ENCODE assay signal across 15 cellular contexts in genomic region chr2:74894261-74895030, GRCh38.
A peak's percentile ranks its signal among the peaks of the same experiment; 100 is the strongest.
DNase-seq lines count a peak whose midpoint lies in the region; ATAC-seq and TF ChIP-seq lines count a peak whose summit lies in the region.
"Had no signal": no experiment of that assay in that cellular context is flagged by ENCODE, and none has a peak within 500 bp of the region (broad histone marks: within the 10 kb centered on the region; RNA-seq: fewer than 3 reads in every experiment).

No MANE protein-coding gene starts in this region.

- H3K9ac ChIP-seq in DND-41 (ENCODE audit: low read depth, low read length) = no peak overlapping the region

- H3K79me2 ChIP-seq in DND-41 (ENCODE audit: insufficient read depth, low read length) = no peaks in the 10 kb centered on the region

- TF ChIP-seq CTCF in DND-41 (IDR thresholded peaks at IDR 0.05; ENCODE audit: borderline replicate concordance, extremely low read depth, low read length, poor library complexity, severe bottlenecking) (no peak), choroid plexus epithelial cell (conservative IDR thresholded peaks at IDR 0.05; ENCODE audit: low read depth, low read length) (no peak), Calu3 (IDR thresholded peaks at IDR 0.05; ENCODE audit: unreplicated experiment) (no peak)

- no TSS peak for BruUV-seq in Calu3 (replicated peaks; lab: Mats Ljungman, UMichigan)

- CTCF ChIA-PET in Calu3 (lab: Charles Lee) = no interaction called here

- no peak overlapping the region for H3K4me3 Mint-ChIP-seq in Calu3 (ENCODE audit: low read depth, unreplicated experiment)

- no peaks in the 10 kb centered on the region for H3K4me1 ChIP-seq in DND-41 (ENCODE audit: insufficient read depth, low read length)

- DNase-seq in DND-41 (no peak), M059J (ENCODE audit: low read depth) (peak; percentile 77), choroid plexus epithelial cell (ENCODE audit: low read depth) (peak; percentile 67), renal cortical epithelial cell (ENCODE audit: low read depth) (peak; percentile 30), Calu3 (no peak)
- DNase-seq: activated gamma-delta T cell, dorsolateral prefrontal cortex, mucosa of descending colon, NCI-H146, NCI-H774, retina had no signal

- no peak overlapping the region for H2AFZ ChIP-seq in DND-41 (ENCODE audit: low read depth, low read length)

- no peaks in the 10 kb centered on the region for H3K9me3 ChIP-seq in DND-41 (ENCODE audit: insufficient read depth, low read length, severe bottlenecking)
- H3K9me3 ChIP-seq: mucosa of descending colon had no signal

- peaks cover 8% of the 10 kb centered on the region for H3K4me1 Mint-ChIP-seq in Calu3 (ENCODE audit: low read depth, unreplicated experiment)

- no peaks in the 10 kb centered on the region for H3K9me3 Mint-ChIP-seq in Calu3 (ENCODE audit: low read depth, unreplicated experiment)

- no peaks in the 10 kb centered on the region for H3K27me3 Mint-ChIP-seq in Calu3 (ENCODE audit: unreplicated experiment)

- H4K20me1 ChIP-seq in DND-41 (ENCODE audit: insufficient read depth, low read length) = no peaks in the 10 kb centered on the region

- H3K36me3 Mint-ChIP-seq in Calu3 (ENCODE audit: insufficient read depth, unreplicated experiment) = peaks cover 20% of the 10 kb centered on the region

- H3K36me3 ChIP-seq in DND-41 (ENCODE audit: insufficient read depth, low read length) = peaks cover 42% of the 10 kb centered on the region

- H3K27me3 ChIP-seq in DND-41 (ENCODE audit: insufficient read depth, low read length, poor library complexity) = no peaks in the 10 kb centered on the region
- H3K27me3 ChIP-seq: dorsolateral prefrontal cortex had no signal

- no peak overlapping the region for H3K27ac ChIP-seq in DND-41 (ENCODE audit: low read length)
- H3K27ac ChIP-seq: dorsolateral prefrontal cortex, SK-N-MC had no signal

- intact Hi-C loops in Calu3 (cut with micrococcal nuclease; ENCODE audit: unreplicated experiment) = no loop called here

- H3K27ac Mint-ChIP-seq in Calu3 (ENCODE audit: unreplicated experiment) = no peak overlapping the region

- no peak overlapping the region for H3K4me2 ChIP-seq in DND-41 (ENCODE audit: insufficient read depth, low read length)

- ATAC-seq in DND-41 (ENCODE audit: insufficient read depth, low read depth) = peak; percentile 39; the same call in 1 of the 3 replicates
- ATAC-seq in HG03175 (IDR thresholded peaks at IDR 0.05; ENCODE audit: unreplicated experiment) = no peak
- no peak for ATAC-seq in GM19452 (IDR thresholded peaks at IDR 0.05; ENCODE audit: unreplicated experiment)
- no peak for ATAC-seq in HG03378 (IDR thresholded peaks at IDR 0.05; ENCODE audit: unreplicated experiment)
- ATAC-seq: mucosa of descending colon had no signal

- H3K4me3 ChIP-seq in DND-41 (ENCODE audit: low read depth in 1 of 2, low read length in 2 of 2) = no peak overlapping the region
- H3K4me3 ChIP-seq in choroid plexus epithelial cell (ENCODE audit: low read depth, low read length) = no peak overlapping the region
- H3K4me3 ChIP-seq: dorsolateral prefrontal cortex, mucosa of descending colon, SK-N-MC had no signal

Comparison
In these comparisons a context has a peak if more than half of its experiments do, and no peak if none do; other contexts are left out.
1. DNase-seq: peak in M059J (single experiment), choroid plexus epithelial cell (single experiment) and renal cortical epithelial cell (single experiment); none in DND-41 (single experiment) and Calu3 (single experiment).